ENCODE assay signal across 8 cellular contexts in the genomic region with DNA sequence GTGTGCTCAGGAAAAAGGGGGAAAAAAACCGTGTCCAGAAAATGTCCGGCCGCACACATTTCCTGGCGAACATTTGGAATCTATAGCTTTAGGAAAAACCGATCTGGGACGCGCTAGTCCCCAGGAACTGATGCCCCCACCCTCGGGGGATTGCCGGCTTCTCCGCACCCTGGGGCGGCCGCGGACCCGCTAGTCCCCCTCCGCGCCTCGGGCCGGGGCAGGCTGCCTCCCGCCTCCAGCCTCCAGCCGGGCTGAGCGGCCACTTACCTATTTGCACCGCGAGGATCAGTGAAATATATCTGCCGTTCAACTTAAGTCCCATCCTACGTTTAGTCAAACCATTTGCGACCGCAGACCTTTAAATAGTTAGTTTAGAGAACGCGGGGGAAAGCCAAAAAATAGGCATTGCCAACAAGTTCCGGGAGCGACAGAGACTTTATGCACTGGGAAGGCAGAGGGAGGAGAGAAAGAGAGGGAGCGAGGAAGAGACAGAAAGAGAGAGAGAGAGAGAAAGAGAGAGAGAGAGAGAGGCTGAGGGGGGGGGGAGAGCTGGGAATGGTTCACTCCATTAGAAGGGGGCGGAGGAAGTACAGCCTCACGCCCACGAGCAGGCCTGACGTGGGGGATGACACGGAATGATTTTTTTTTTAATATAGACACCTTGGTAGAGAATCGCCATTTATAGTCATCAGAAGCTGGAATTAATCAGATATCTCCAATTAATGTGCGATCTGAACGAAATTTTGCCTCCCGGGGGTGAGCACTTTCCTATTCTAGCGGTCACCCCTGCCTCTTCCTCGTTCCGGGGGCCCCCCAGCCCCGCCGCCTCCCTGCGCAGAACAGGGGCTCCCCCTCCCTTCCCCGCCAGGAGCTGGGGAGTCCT. TPM values are rescaled to one million over a fixed set of nuclear protein-coding genes. Genes with fewer than 3 reads are reported as not detected.
DNase-seq lines count a peak whose midpoint lies in the region; TF ChIP-seq lines count a peak whose summit lies in the region.

A gene with protein sequence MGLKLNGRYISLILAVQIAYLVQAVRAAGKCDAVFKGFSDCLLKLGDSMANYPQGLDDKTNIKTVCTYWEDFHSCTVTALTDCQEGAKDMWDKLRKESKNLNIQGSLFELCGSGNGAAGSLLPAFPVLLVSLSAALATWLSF (minus strand): TSS at position 498 of the 883 bp plus-strand sequence. CDS start 176 bp downstream, at position 322.

- no peak for TF ChIP-seq POLR2A in NB4 (IDR thresholded peaks at IDR 0.05; ENCODE audit: extremely low read depth, insufficient read length)
- TF ChIP-seq POLR2A in erythroblast (IDR thresholded peaks at IDR 0.05; ENCODE audit: low read length) = no peak

- no peak for TF ChIP-seq CTCF in NB4 (IDR thresholded peaks at IDR 0.05; ENCODE audit: low read depth, low read length)

- H3K27me3 ChIP-seq in stomach smooth muscle (ENCODE audit: control insufficient read depth in 1 of 2, insufficient read depth in 2 of 2, low read length in 2 of 2) = peaks cover 77 to 91% of the 10 kb centered on the region in 2 donors

- H3K4me3 Mint-ChIP-seq in activated naive CD8-positive, alpha-beta T cell treated with anti-CD3 and anti-CD28 coated beads for 36 hours = peak within 1 kb of the TSS; percentile 91
- H3K4me3 Mint-ChIP-seq in immature natural killer cell = peak within 1 kb of the TSS; percentile 76 to 87 (median 83)

- peaks cover 41% of the 10 kb centered on the region for H3K4me1 Mint-ChIP-seq in activated naive CD8-positive, alpha-beta T cell treated with anti-CD3 and anti-CD28 coated beads for 36 hours
- peaks cover 58 to 70% of the 10 kb centered on the region in 2 donors for H3K4me1 Mint-ChIP-seq in immature natural killer cell

- peak within 1 kb of the TSS; percentile 77 for H3K27ac Mint-ChIP-seq in activated naive CD8-positive, alpha-beta T cell treated with anti-CD3 and anti-CD28 coated beads for 36 hours
- peak within 1 kb of the TSS in 1 of 6 donors; percentile 74 for H3K27ac Mint-ChIP-seq in immature natural killer cell

- H3K36me3 ChIP-seq in stomach smooth muscle (ENCODE audit: control insufficient read depth in 2 of 2, insufficient read depth in 2 of 2, low read length in 2 of 2) = no peaks in the 10 kb centered on the region

- DNase-seq in Daoy (ENCODE audit: low read depth) (peak; percentile 72), NB4 (ENCODE audit: low read depth) (no peak), immature natural killer cell (no peak), epidermal melanocyte (ENCODE audit: insufficient read length, low spot score) (no peak), erythroblast (lab: John Stamatoyannopoulos, UW) (no peak)
- DNase-seq in activated naive CD8-positive, alpha-beta T cell treated with anti-CD3 and anti-CD28 coated beads for 36 hours = no peak
- no peak for DNase-seq in central memory CD4-positive, alpha-beta T cell

- H3K9ac ChIP-seq in stomach smooth muscle (ENCODE audit: low read length in 2 of 2) = peak within 1 kb of the TSS; percentile 36 to 38

- no peaks in the 10 kb centered on the region for H3K36me3 Mint-ChIP-seq in activated naive CD8-positive, alpha-beta T cell treated with anti-CD3 and anti-CD28 coated beads for 36 hours
- H3K36me3 Mint-ChIP-seq in immature natural killer cell = peaks cover 0 to 7% (median 3%) of the 10 kb centered on the region in 3 donors

- peaks cover 0 to 7% of the 10 kb centered on the region in 2 donors for H3K9me3 ChIP-seq in stomach smooth muscle (ENCODE audit: control insufficient read depth in 2 of 2, low read length in 2 of 2)

- H3K4me1 ChIP-seq in stomach smooth muscle (ENCODE audit: control insufficient read depth, insufficient read depth, low read length) = peaks cover 41% of the 10 kb centered on the region

- peak within 1 kb of the TSS; percentile 24 for H3K27ac ChIP-seq in stomach smooth muscle (ENCODE audit: low read length)

- peak within 1 kb of the TSS; percentile 62 for H3K4me3 ChIP-seq in NB4 (ENCODE audit: low read depth, low read length)
- peak within 1 kb of the TSS; percentile 41 to 59 for H3K4me3 ChIP-seq in stomach smooth muscle (ENCODE audit: low read length in 2 of 2)

- peaks cover 2% of the 10 kb centered on the region for H3K9me3 Mint-ChIP-seq in activated naive CD8-positive, alpha-beta T cell treated with anti-CD3 and anti-CD28 coated beads for 36 hours
- peaks cover 0 to 10% (median 4%) of the 10 kb centered on the region in 6 donors for H3K9me3 Mint-ChIP-seq in immature natural killer cell

- peaks cover 85% of the 10 kb centered on the region for H3K27me3 Mint-ChIP-seq in activated naive CD8-positive, alpha-beta T cell treated with anti-CD3 and anti-CD28 coated beads for 36 hours
- H3K27me3 Mint-ChIP-seq in immature natural killer cell (ENCODE audit: low read depth in 3 of 3) = peaks cover 56 to 72% (median 68%) of the 10 kb centered on the region in 3 donors

RNA-seq across cellular contexts. Expression of the gene that starts here (rescaled TPM):
- 38.3 and 47.5 TPM in 2 replicates for total RNA-seq in Daoy (2014; rRNA removed; shearing (Covaris generic))
- 10 to 100 TPM; 10.2 to 10.6 TPM for total RNA-seq in activated naive CD8-positive, alpha-beta T cell treated with anti-CD3 and anti-CD28 coated beads for 36 hours
- not detected for polyA plus RNA-seq in immature natural killer cell
